ENCODE assay signal across 10 cellular contexts in the genomic region with DNA sequence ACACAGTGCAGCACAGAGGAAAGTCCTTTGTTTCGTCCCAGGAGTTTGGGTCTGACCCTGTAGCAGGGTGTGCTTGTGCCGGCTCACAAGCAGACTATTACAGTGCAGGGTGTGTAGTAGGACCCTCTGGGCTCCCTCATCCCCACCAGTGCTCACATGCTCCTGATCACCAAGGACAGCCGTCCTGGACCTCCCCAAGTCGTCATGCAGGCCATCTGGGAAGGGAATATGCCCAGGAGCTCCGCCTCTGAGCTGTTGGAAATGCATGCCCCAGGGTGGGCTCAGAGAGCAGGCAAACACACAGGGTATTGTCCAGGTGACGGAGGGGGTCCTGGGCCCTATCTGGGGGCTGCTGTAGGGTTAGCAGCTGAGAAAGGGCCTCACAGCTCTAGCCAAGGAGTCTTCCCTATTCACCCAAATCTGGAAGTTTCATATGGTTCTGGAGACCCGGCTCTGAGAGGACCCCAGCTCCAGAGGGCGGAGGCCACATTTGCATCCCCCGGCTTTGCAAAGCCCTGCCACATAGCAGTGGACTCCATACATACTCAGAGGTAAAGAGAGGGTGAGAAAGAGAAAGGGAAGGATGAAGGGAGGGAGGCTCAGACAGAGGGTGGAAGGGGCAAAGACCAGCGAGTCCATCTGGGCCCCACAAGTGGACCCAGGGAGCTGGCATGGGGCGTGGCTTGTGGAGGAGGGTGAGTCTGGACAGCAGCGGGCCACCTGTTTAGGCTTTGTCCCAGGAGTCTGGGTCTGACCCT. TPM values are rescaled to one million over a fixed set of nuclear protein-coding genes. Genes with fewer than 3 reads are reported as not detected.
A peak's percentile ranks its signal among the peaks of the same experiment; 100 is the strongest.
DNase-seq lines count a peak whose midpoint lies in the region; TF ChIP-seq lines count a peak whose summit lies in the region.
"Had no signal": no experiment of that assay in that cellular context is flagged by ENCODE, and none has a peak within 500 bp of the region (broad histone marks: within the 10 kb centered on the region; RNA-seq: fewer than 3 reads in every experiment).

No MANE protein-coding gene starts in this region.

- no peaks in the 10 kb centered on the region for H3K9me3 ChIP-seq in PC-9 (ENCODE audit: insufficient read depth, low read depth)
- H3K9me3 ChIP-seq in esophagus muscularis mucosa, result no peaks in the 10 kb centered on the region
- no peaks in the 10 kb centered on the region for H3K9me3 ChIP-seq in smooth muscle cell (replicated peaks; ENCODE audit: low read depth)
- H3K9me3 ChIP-seq: Peyer's patch had no signal

- TF ChIP-seq CTCF in PC-9 (conservative IDR thresholded peaks at IDR 0.05) (no peak), esophagus muscularis mucosa (IDR thresholded peaks at IDR 0.05) (no peak), smooth muscle cell (IDR thresholded peaks at IDR 0.05; ENCODE audit: borderline replicate concordance, insufficient read depth, poor library complexity, severe bottlenecking) (no peak)

- TF ChIP-seq EP300 in esophagus muscularis mucosa (IDR thresholded peaks at IDR 0.05), result no peak

- intact Hi-C loops in PC-9 (cut with micrococcal nuclease; ENCODE audit: unreplicated experiment), result loop anchor here (1.0 to 10.0 kb wide), 11 partner anchors 54 to 607 kb away; partner anchors contain the start of gene ZNF839
- intact Hi-C loops in esophagus muscularis mucosa (cut with DNase I), result loop anchor here (2.0 kb wide), 2 partner anchors 51 to 389 kb away; no protein-coding TSS in a partner anchor

- H3K79me2 ChIP-seq in PC-9 (ENCODE audit: low read depth), result no peaks in the 10 kb centered on the region
- H3K79me2 ChIP-seq in smooth muscle cell (ENCODE audit: low read depth), result no peaks in the 10 kb centered on the region

- H3K36me3 Mint-ChIP-seq in T-helper 1 cell treated with Interleukin-12 subunit alpha and Interleukin-12 subunit beta and Interleukin-4 antibody, amounts not matched to agents 30 μg/mL and 1 μg/mL, for 36 hours (ENCODE audit: low read depth), result no peaks in the 10 kb centered on the region

- WGBS in esophagus muscularis mucosa, result 88% methylated on average over 10 of the region's 12 CpGs
- WGBS in smooth muscle cell (ENCODE audit: low lambda C conversion rate), result 88% methylated on average over 12 of the region's 12 CpGs

- no peak for DNase-seq in T-helper 1 cell
- DNase-seq in PC-9, result peak in 1 of 2 experiments; percentile 33
- DNase-seq in esophagus muscularis mucosa (ENCODE audit: extremely low spot score), result peak; percentile 26
- no peak for DNase-seq in smooth muscle cell (lab: John Stamatoyannopoulos, UW; ENCODE audit: unreplicated experiment)
- no peak for DNase-seq in SW 1271 (lab: John Stamatoyannopoulos, UW)
- no peak for DNase-seq in NCI-H187 treated with DMSO at 0.1 percent for 48 hours (lab: John Stamatoyannopoulos, UW)
- DNase-seq: activated B cell treated with CpG ODN at 0.5 μM for 24 hours had no signal

- no TSS peak for BruUV-seq in PC-9 (replicated peaks; lab: Mats Ljungman, UMichigan)

- peak overlapping the region; percentile 1; the same call in 1 of the 2 replicates for H3K27ac ChIP-seq in PC-9
- no peak overlapping the region for H3K27ac ChIP-seq in esophagus muscularis mucosa (replicated peaks in 1 of 4)
- H3K27ac ChIP-seq in skin epidermis, result peak overlapping the region in 12 of 21 experiments; percentile 8 to 87 (median 54)
- no peak overlapping the region for H3K27ac ChIP-seq in smooth muscle cell (ENCODE audit: low read depth)

- H3K9me2 ChIP-seq in PC-9 (ENCODE audit: insufficient read depth), result no peaks in the 10 kb centered on the region

- peaks cover 31% of the 10 kb centered on the region for H3F3A ChIP-seq in PC-9 (ENCODE audit: insufficient read depth, low read depth)
- no peaks in the 10 kb centered on the region for H3F3A ChIP-seq in smooth muscle cell (ENCODE audit: low read depth)

- POLR2A ChIA-PET in PC-9 (lab: Charles Lee; ENCODE audit: unreplicated experiment), result interaction anchor here (0.5 to 0.9 kb wide), 3 partner anchors 52 to 389 kb away, joined by 3 to 7 read pairs (median 5); no protein-coding TSS in a partner anchor

- CTCF ChIA-PET in PC-9 (lab: Charles Lee), result interaction anchor here (0.5 to 2.5 kb wide), 7 partner anchors 23 to 257 kb away, joined by 3 to 30 read pairs (median 12); no protein-coding TSS in a partner anchor

- no peak for TF ChIP-seq POLR2A in esophagus muscularis mucosa (IDR thresholded peaks at IDR 0.05; ENCODE audit: low read depth)

- no peak overlapping the region for H2AFZ ChIP-seq in PC-9
- no peak overlapping the region for H2AFZ ChIP-seq in smooth muscle cell (ENCODE audit: low read depth)

- H3K4me3 Mint-ChIP-seq in T-helper 1 cell treated with Interleukin-12 subunit alpha and Interleukin-12 subunit beta and Interleukin-4 antibody, amounts not matched to agents 30 μg/mL and 1 μg/mL, for 36 hours, result no peak overlapping the region

- peaks cover 23% of the 10 kb centered on the region for H3K4me1 Mint-ChIP-seq in T-helper 1 cell treated with Interleukin-12 subunit alpha and Interleukin-12 subunit beta and Interleukin-4 antibody, amounts not matched to agents 30 μg/mL and 1 μg/mL, for 36 hours (ENCODE audit: low read depth)

- no peaks in the 10 kb centered on the region for H3K36me3 ChIP-seq in PC-9 (ENCODE audit: low read depth)
- no peaks in the 10 kb centered on the region for H3K36me3 ChIP-seq in esophagus muscularis mucosa
- no peaks in the 10 kb centered on the region for H3K36me3 ChIP-seq in smooth muscle cell (ENCODE audit: low read depth)
- H3K36me3 ChIP-seq: Peyer's patch had no signal

- H3K9me3 Mint-ChIP-seq in T-helper 1 cell treated with Interleukin-12 subunit alpha and Interleukin-12 subunit beta and Interleukin-4 antibody, amounts not matched to agents 30 μg/mL and 1 μg/mL, for 36 hours, result no peaks in the 10 kb centered on the region
- H3K9me3 Mint-ChIP-seq: activated B cell treated with CpG ODN at 0.5 μM for 24 hours had no signal

- H3K4me3 ChIP-seq in PC-9 (no peak overlapping the region), esophagus muscularis mucosa (no peak overlapping the region), skin epidermis (no peak overlapping the region), smooth muscle cell (no peak overlapping the region)
- H3K4me3 ChIP-seq: Peyer's patch had no signal

- H3K27ac Mint-ChIP-seq in T-helper 1 cell treated with Interleukin-12 subunit alpha and Interleukin-12 subunit beta and Interleukin-4 antibody, amounts not matched to agents 30 μg/mL and 1 μg/mL, for 36 hours, result peak overlapping the region; percentile 69

- H3K27me3 ChIP-seq in PC-9 (ENCODE audit: insufficient read depth, low read depth) (no peaks in the 10 kb centered on the region), esophagus muscularis mucosa (peaks cover 0 to 29% (median 4%) of the 10 kb centered on the region in 4 donors), smooth muscle cell (ENCODE audit: low read depth) (no peaks in the 10 kb centered on the region)
- H3K27me3 ChIP-seq: Peyer's patch had no signal

- H3K9ac ChIP-seq in smooth muscle cell (ENCODE audit: low read depth), result no peak overlapping the region

- H3K4me1 ChIP-seq in PC-9 (replicated peaks; ENCODE audit: insufficient read depth) (peaks cover 34% of the 10 kb centered on the region), esophagus muscularis mucosa (peaks cover 20 to 27% (median 26%) of the 10 kb centered on the region in 4 donors), smooth muscle cell (ENCODE audit: low read depth) (no peaks in the 10 kb centered on the region)

- H3K4me2 ChIP-seq in PC-9, result peak overlapping the region; percentile 59
- no peak overlapping the region for H3K4me2 ChIP-seq in smooth muscle cell

- H3K27me3 Mint-ChIP-seq in T-helper 1 cell treated with Interleukin-12 subunit alpha and Interleukin-12 subunit beta and Interleukin-4 antibody, amounts not matched to agents 30 μg/mL and 1 μg/mL, for 36 hours (ENCODE audit: low read depth), result peaks cover 11% of the 10 kb centered on the region
- H3K27me3 Mint-ChIP-seq: activated B cell treated with CpG ODN at 0.5 μM for 24 hours had no signal

- H4K20me1 ChIP-seq in PC-9 (ENCODE audit: insufficient read depth) (no peaks in the 10 kb centered on the region), smooth muscle cell (ENCODE audit: low read depth) (no peaks in the 10 kb centered on the region)

RNA-seq across cellular contexts. Expression of gene PPP2R5C, which starts 53.5 kb away (rescaled TPM):
- total RNA-seq in PC-9 (2021), result 301 and 401 TPM in 2 replicates
- 100 to 1,000 TPM; 103 to 142 (median 131) TPM for total RNA-seq in esophagus muscularis mucosa
- total RNA-seq in smooth muscle cell, result 92.7 and 118 TPM in 2 replicates
- 63.6 and 65.6 TPM in 2 replicates for polyA plus RNA-seq in smooth muscle cell

Comparison
In these comparisons a context has a peak if more than half of its experiments do, and no peak if none do; other contexts are left out.
1. H3K27ac ChIP-seq: peak in PC-9 (single experiment) and skin epidermis (12 of 21); none in esophagus muscularis mucosa (0 of 4) and smooth muscle cell (single experiment).